In the genomic region with DNA sequence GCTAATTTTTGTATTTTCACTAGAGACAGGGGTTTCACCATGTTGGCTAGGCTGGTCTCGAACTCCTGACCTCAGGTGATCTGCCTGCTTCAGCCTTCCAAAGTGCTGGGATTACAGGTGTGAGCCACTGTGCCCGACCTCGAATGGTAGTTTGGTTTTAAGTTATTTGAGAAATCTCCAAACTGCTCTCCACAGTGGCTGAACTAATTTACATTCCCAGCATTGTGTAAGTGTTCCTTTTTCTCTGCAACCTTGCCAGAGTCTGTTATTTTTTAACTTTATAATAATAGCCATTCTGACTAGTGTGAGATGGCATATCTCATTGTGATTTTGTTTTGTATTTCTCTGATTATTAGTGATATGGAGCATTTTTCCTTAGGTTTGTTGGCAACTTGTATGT, we compare ENCODE assay signal across 8 cellular contexts. TPM values are rescaled to one million over a fixed set of nuclear protein-coding genes. Genes with fewer than 3 reads are reported as not detected.
A peak's percentile ranks its signal among the peaks of the same experiment; 100 is the strongest.
DNase-seq lines count a peak whose midpoint lies in the region; ATAC-seq, FAIRE-seq and TF ChIP-seq lines count a peak whose summit lies in the region.
"Not testable (repeated sequence)": the region's sequence is repeated elsewhere in the genome, so short reads cannot be mapped to it uniquely, and the experiment has no call there.
"Had no signal": no experiment of that assay in that cellular context is flagged by ENCODE, and none has a peak within 500 bp of the region (broad histone marks: within the 10 kb centered on the region; RNA-seq: fewer than 3 reads in every experiment).

No MANE protein-coding gene starts in this region.

- not testable (repeated sequence) for H3K9me3 Mint-ChIP-seq in endodermal cell

- not testable (repeated sequence) for H3K4me1 Mint-ChIP-seq in endodermal cell

- not testable (repeated sequence) for H3K27me3 ChIP-seq in endodermal cell (ENCODE audit: control insufficient read depth, insufficient read depth, low read length, poor library complexity, severe bottlenecking)

- intact Hi-C loops in left colon (cut with DNase I, micrococcal nuclease); mucosa of descending colon (cut with DNase I, micrococcal nuclease): not testable (repeated sequence)

- DNase-seq in ACHN = peak; percentile 47
- DNase-seq in RCC 7860 (ENCODE audit: low spot score) = peak; percentile 21
- DNase-seq in endodermal cell, left colon, mucosa of descending colon: not testable (repeated sequence)
- peak; percentile 53 for DNase-seq in glomerular visceral epithelial cell (ENCODE audit: extremely low spot score)
- peak; percentile 89 for DNase-seq in renal cortical epithelial cell (ENCODE audit: low read depth)

- in situ Hi-C loops in ACHN (cut with HindIII; ENCODE audit: low pct_ligation_motif_present, low pct_unique_long_range_greater_than_20kb, low sequenced_read_pairs) = not testable (repeated sequence)

- not testable (repeated sequence) for H3K4me1 ChIP-seq in endodermal cell (ENCODE audit: control insufficient read depth, insufficient read depth, low read length); mucosa of descending colon (ENCODE audit: low read depth)

- FAIRE-seq in RCC 7860 (lab: Jason Lieb, UNC) = peak; percentile 81

- TF ChIP-seq CTCF in endodermal cell (conservative IDR thresholded peaks at IDR 0.05); mucosa of descending colon (IDR thresholded peaks at IDR 0.05): not testable (repeated sequence)

- not testable (repeated sequence) for H3K9ac ChIP-seq in endodermal cell (ENCODE audit: extremely low read depth, low read length, poor library complexity, severe bottlenecking)

- H3K9me3 ChIP-seq in endodermal cell (ENCODE audit: control insufficient read depth, low read length); mucosa of descending colon: not testable (repeated sequence)

- H3K4me3 Mint-ChIP-seq in endodermal cell = not testable (repeated sequence)

- peaks cover 72% of the 10 kb centered on the region for H3K36me3 ChIP-seq in endodermal cell (ENCODE audit: control insufficient read depth, insufficient read depth, low read length)
- H3K36me3 ChIP-seq in mucosa of descending colon (ENCODE audit: low read depth) = not testable (repeated sequence)

- H3K36me3 Mint-ChIP-seq in endodermal cell (ENCODE audit: low read depth) = peaks cover 42% of the 10 kb centered on the region

- 93% methylated on average over 3 of the region's 3 CpGs; no CpG with 5 or more reads in 1 of the 2 experiments for WGBS in endodermal cell (ENCODE audit: insufficient coverage in 1 of 2, insufficient read length in 1 of 2), 2 experiments

- peak; percentile 30 for ATAC-seq in left colon
- ATAC-seq in mucosa of descending colon = peak; percentile 12

- H3K4me3 ChIP-seq in endodermal cell (ENCODE audit: low read length); mucosa of descending colon: not testable (repeated sequence)

- H3K27ac ChIP-seq in endodermal cell (ENCODE audit: low read depth, low read length) = not testable (repeated sequence)

- not testable (repeated sequence) for H3K27me3 Mint-ChIP-seq in endodermal cell (ENCODE audit: insufficient read depth)

- H3K27ac Mint-ChIP-seq in endodermal cell = peak overlapping the region; percentile 13

RNA-seq across cellular contexts. Expression of a gene that starts 19.8 kb away (rescaled TPM):
- total RNA-seq in endodermal cell (10 to 100 TPM; 50.8 to 61.7 TPM), left colon (10 to 100 TPM; 24.5 to 32.4 TPM), mucosa of descending colon (10 to 100 TPM; 19.6 to 25.5 (median 23.1) TPM), renal cortical epithelial cell (26.2 and 36.0 TPM in 2 replicates)
- polyA plus RNA-seq in endodermal cell (2013, experiment 1 of 2) = 40.7 TPM
- polyA plus RNA-seq in endodermal cell (2013, experiment 2 of 2) = 43.1 TPM
- polyA plus RNA-seq: CD4-positive, alpha-beta memory T cell had no signal
